In genomic region chr1:221963742-221964141, GRCh38 we compare ENCODE assay signal across 19 cellular contexts.
DNase-seq lines count a peak whose midpoint lies in the region; ATAC-seq, FAIRE-seq and TF ChIP-seq lines count a peak whose summit lies in the region.
"Had no signal": no experiment of that assay in that cellular context is flagged by ENCODE, and none has a peak within 500 bp of the region (broad histone marks: within the 10 kb centered on the region; RNA-seq: fewer than 3 reads in every experiment).

No MANE protein-coding gene starts in this region.

- TF ChIP-seq POLR2A in IMR-90 (IDR thresholded peaks at IDR 0.05; ENCODE audit: low read depth, low read length) = no peak
- no peak for TF ChIP-seq POLR2A in GM12878 (IDR thresholded peaks at IDR 0.05; ENCODE audit: low read depth, low read length)

- POLR2A ChIA-PET in IMR-90 (lab: Charles Lee; ENCODE audit: unreplicated experiment) = no interaction called here
- POLR2A ChIA-PET in GM12878 (lab: Charles Lee) = interaction anchor here (0.7 kb wide), 1 partner anchor 31 kb away, joined by 6 read pairs; no protein-coding TSS in a partner anchor

- H3K4me2 ChIP-seq in IMR-90 (ENCODE audit: low read depth, low read length) (no peak overlapping the region), GM12878 (ENCODE audit: control insufficient read depth, insufficient read depth) (no peak overlapping the region), trophoblast cell (ENCODE audit: low read length) (no peak overlapping the region)

- H4K91ac ChIP-seq in IMR-90 (ENCODE audit: insufficient read depth, low read depth, low read length) (no peak overlapping the region), trophoblast cell (ENCODE audit: low read depth, low read length) (no peak overlapping the region)

- H4K20me1 ChIP-seq in IMR-90 (ENCODE audit: insufficient read depth, low read length) (no peaks in the 10 kb centered on the region), GM12878 (ENCODE audit: control insufficient read depth, insufficient read depth) (no peaks in the 10 kb centered on the region)

- dilution Hi-C loops in IMR-90 (cut with HindIII; ENCODE audit: low sequenced_read_pairs, unreplicated experiment) = no loop called here

- H2AK9ac ChIP-seq in IMR-90 (replicated peaks; ENCODE audit: low read depth, low read length, poor library complexity) = no peak overlapping the region

- 0 out of 2 replicates have a peak overlapping the region, but pooled peaks have one; percentile 21 for H2BK20ac ChIP-seq in IMR-90 (ENCODE audit: low read depth, low read length)

- WGBS in IMR-90 (ENCODE audit: extremely low coverage in 2 of 2, insufficient read length in 1 of 2), 2 experiments = no CpG with 5 or more reads among the region's 1 CpG
- WGBS in GM12878 (ENCODE audit: insufficient coverage, insufficient replicate concordance, low lambda C conversion rate, missing lambda C conversion rate) = 86% methylated on average over 1 of the region's 1 CpG
- WGBS in trophoblast cell (ENCODE audit: extremely low coverage, insufficient coverage, insufficient read length) = no CpG with 5 or more reads among the region's 1 CpG

- CTCF ChIA-PET in IMR-90 (lab: Yijun Ruan, JAX) (no interaction called here), GM12878 (lab: Yijun Ruan, JAX) (interaction anchor here (0.6 kb wide), 1 partner anchor 634 kb away, joined by 3 read pairs; no protein-coding TSS in a partner anchor)

- H3K27ac ChIP-seq in IMR-90 (ENCODE audit: insufficient read depth, low read length) (no peak overlapping the region), GM12878 (ENCODE audit: control insufficient read depth, insufficient read depth) (no peak overlapping the region), trophoblast cell (ENCODE audit: low read depth, low read length) (no peak overlapping the region)
- H3K27ac ChIP-seq: SK-N-MC had no signal

- H2BK15ac ChIP-seq in IMR-90 (ENCODE audit: low read depth, low read length) = no peak overlapping the region

- H4K8ac ChIP-seq in IMR-90 (ENCODE audit: low read depth in 2 of 2, low read length in 2 of 2) = 0 out of 4 replicates have a peak overlapping the region, but pooled peaks of 1 of the 2 experiments have one; percentile 40
- H4K8ac ChIP-seq in trophoblast cell (ENCODE audit: low read depth, low read length) = no peak overlapping the region

- no peak overlapping the region for H4K5ac ChIP-seq in IMR-90 (ENCODE audit: low read depth, low read length)

- TF ChIP-seq CTCF in AG10803 (conservative IDR thresholded peaks at IDR 0.05; ENCODE audit: low read length) (no peak), IMR-90 (conservative IDR thresholded peaks at IDR 0.05; ENCODE audit: low read depth, low read length) (no peak), GM12878 (IDR thresholded peaks at IDR 0.05 in 2 of 3, conservative IDR thresholded peaks at IDR 0.05 in 1 of 3; ENCODE audit: control insufficient read depth in 2 of 3, extremely low read depth in 1 of 3, insufficient read depth in 1 of 3, low read depth in 3 of 3, low read length in 3 of 3) (no peak)

- no peak for TF ChIP-seq RAD21 in IMR-90 (IDR thresholded peaks at IDR 0.05; ENCODE audit: low read length)
- TF ChIP-seq RAD21 in GM12878 (IDR thresholded peaks at IDR 0.05; ENCODE audit: insufficient read depth, low read depth, low read length) = no peak

- DNase-seq in AG10803 (ENCODE audit: low read depth) = peak; percentile 23
- no peak for DNase-seq in IMR-90
- no peak for DNase-seq in GM12878 (ENCODE audit: low read depth, low spot score)
- no peak for DNase-seq in trophoblast cell
- DNase-seq in CD1c-positive myeloid dendritic cell (ENCODE audit: extremely low spot score) = no peak
- DNase-seq in NCI-H128 (lab: John Stamatoyannopoulos, UW; ENCODE audit: unreplicated experiment) = no peak
- DNase-seq: AML-193; Caco-2; CD4-positive, CD25-positive, alpha-beta regulatory T cell; DMS153; EL; NCI-H146; NCI-H2081; NCI-H748 treated with DMSO at 0.1 percent for 48 hours; Right ventricle myocardium superior had no signal

- H3K4me3 ChIP-seq in AG10803 (ENCODE audit: low read length) (no peak overlapping the region), IMR-90 (ENCODE audit: insufficient read depth, low read depth, low read length) (no peak overlapping the region), GM12878 (no peak overlapping the region), trophoblast cell (ENCODE audit: low read depth, low read length) (no peak overlapping the region)
- H3K4me3 ChIP-seq: K562, SK-N-MC had no signal

- H2AK5ac ChIP-seq in IMR-90 (ENCODE audit: low read depth, low read length) = no peak overlapping the region
- H2AK5ac ChIP-seq in trophoblast cell (ENCODE audit: low read length) = no peak overlapping the region

- no peak overlapping the region for H2BK12ac ChIP-seq in trophoblast cell (ENCODE audit: low read length)

- intact Hi-C loops in IMR-90 (cut with micrococcal nuclease) = no loop called here
- intact Hi-C loops in GM12878 (cut with micrococcal nuclease; ENCODE audit: unreplicated experiment) = no loop called here

- no peak overlapping the region for H3K56ac ChIP-seq in IMR-90 (ENCODE audit: extremely low read depth, insufficient read depth, low read length)

- peaks cover 8% of the 10 kb centered on the region; the same call in 1 of the 2 replicates for H3K9me1 ChIP-seq in IMR-90 (ENCODE audit: insufficient read depth, low read length)

- H3K9ac ChIP-seq in IMR-90 (ENCODE audit: low read depth, low read length) = no peak overlapping the region
- no peak overlapping the region for H3K9ac ChIP-seq in GM12878 (ENCODE audit: control insufficient read depth, insufficient read depth, low read length)
- H3K9ac ChIP-seq in trophoblast cell (ENCODE audit: low read length) = no peak overlapping the region

- TF ChIP-seq EP300 in GM12878 (IDR thresholded peaks at IDR 0.05; ENCODE audit: borderline replicate concordance in 1 of 2, control insufficient read depth in 1 of 2, low read depth in 2 of 2, low read length in 2 of 2) = no peak

- H3K27me3 ChIP-seq in IMR-90 (ENCODE audit: control insufficient read depth, insufficient read depth, low read length) (no peaks in the 10 kb centered on the region), GM12878 (replicated peaks in 1 of 2; ENCODE audit: control insufficient read depth in 2 of 2, insufficient read depth in 2 of 2, low read length in 1 of 2) (no peaks in the 10 kb centered on the region), trophoblast cell (ENCODE audit: insufficient read depth, low read length) (no peaks in the 10 kb centered on the region)

- H3K4ac ChIP-seq in IMR-90 (ENCODE audit: low read depth, low read length) (no peak overlapping the region; the same call in 1 of the 2 replicates), trophoblast cell (ENCODE audit: low read depth, low read length) (no peak overlapping the region)

- H3K36me3 ChIP-seq in IMR-90 (ENCODE audit: control insufficient read depth, insufficient read depth, low read length) (no peaks in the 10 kb centered on the region), GM12878 (ENCODE audit: control insufficient read depth in 2 of 2, insufficient read depth in 2 of 2, low read length in 1 of 2) (no peaks in the 10 kb centered on the region), trophoblast cell (ENCODE audit: control insufficient read depth in 1 of 2, insufficient read depth in 2 of 2, low read length in 2 of 2) (no peaks in the 10 kb centered on the region)

- H2AFZ ChIP-seq in IMR-90 (replicated peaks; ENCODE audit: low read length, poor library complexity) = no peak overlapping the region
- H2AFZ ChIP-seq in GM12878 (ENCODE audit: control insufficient read depth, low read depth, low read length) = no peak overlapping the region
- H2AFZ ChIP-seq in trophoblast cell (ENCODE audit: insufficient read depth, low read length, poor library complexity) = no peak overlapping the region

- H2BK120ac ChIP-seq in IMR-90 (ENCODE audit: low read depth, low read length) = peak overlapping the region; percentile 35
- peak overlapping the region; percentile 43 for H2BK120ac ChIP-seq in trophoblast cell (ENCODE audit: insufficient read depth, low read length, poor library complexity)

- no peak for ATAC-seq in IMR-90 (ENCODE audit: low read depth)
- peak; percentile 18; the same call in 2 of the 3 replicates for ATAC-seq in GM12878
- ATAC-seq in GM19395 (IDR thresholded peaks at IDR 0.05; ENCODE audit: unreplicated experiment) = no peak
- ATAC-seq: K562 had no signal

- no peak overlapping the region for H3K23ac ChIP-seq in IMR-90 (ENCODE audit: low read depth, low read length)
- H3K23ac ChIP-seq in trophoblast cell (ENCODE audit: low read length) = no peak overlapping the region

- no peak for FAIRE-seq in GM12878 (lab: Jason Lieb, UNC)
- FAIRE-seq: A204.1, K562 had no signal

- no peak overlapping the region for H3K14ac ChIP-seq in IMR-90 (replicated peaks; ENCODE audit: low read depth, low read length)
- no peak overlapping the region for H3K14ac ChIP-seq in trophoblast cell (ENCODE audit: low read length)

- H3K18ac ChIP-seq in IMR-90 (ENCODE audit: low read depth, low read length) = no peak overlapping the region
- H3K18ac ChIP-seq in trophoblast cell (ENCODE audit: low read length) = no peak overlapping the region

- SMC1A ChIA-PET in GM12878 (lab: Charles Lee; ENCODE audit: uncharacterized antibody, unreplicated experiment) = interaction anchor here (0.8 kb wide), 1 partner anchor 45 kb away, joined by 3 read pairs; no protein-coding TSS in a partner anchor

- H3K4me1 ChIP-seq in IMR-90 (ENCODE audit: control insufficient read depth, insufficient read depth, low read length) = peaks cover 11% of the 10 kb centered on the region
- H3K4me1 ChIP-seq in GM12878 (ENCODE audit: control insufficient read depth, insufficient read depth, low read length) = no peaks in the 10 kb centered on the region; the same call in 1 of the 2 replicates
- peaks cover 6 to 7% of the 10 kb centered on the region in 2 experiments for H3K4me1 ChIP-seq in trophoblast cell (ENCODE audit: control insufficient read depth in 1 of 2, insufficient read depth in 2 of 2, low read length in 2 of 2)
- H3K4me1 ChIP-seq: Caco-2 had no signal

- no peaks in the 10 kb centered on the region for H3K79me1 ChIP-seq in IMR-90 (ENCODE audit: low read depth in 1 of 2, low read length in 2 of 2)
- H3K79me1 ChIP-seq in trophoblast cell (ENCODE audit: low read length) = peaks cover 23% of the 10 kb centered on the region

- RAD21 ChIA-PET in GM12878 (lab: Charles Lee; ENCODE audit: unreplicated experiment) = interaction anchor here (0.7 kb wide), 1 partner anchor 25 kb away, joined by 3 read pairs; no protein-coding TSS in a partner anchor

- H2BK5ac ChIP-seq in IMR-90 (ENCODE audit: low read depth, low read length, poor library complexity, severe bottlenecking) (no peak overlapping the region), trophoblast cell (ENCODE audit: low read depth, low read length, poor library complexity) (no peak overlapping the region)

- in situ Hi-C loops in IMR-90 (cut with MboI; ENCODE audit: low sequenced_read_pairs) (no loop called here), GM12878 (cut with MboI) (no loop called here)

- no peaks in the 10 kb centered on the region for H3K9me3 ChIP-seq in IMR-90 (ENCODE audit: control insufficient read depth, insufficient read depth, low read length)
- no peaks in the 10 kb centered on the region for H3K9me3 ChIP-seq in GM12878 (replicated peaks; ENCODE audit: control insufficient read depth, insufficient read depth, low read length)
- no peaks in the 10 kb centered on the region for H3K9me3 ChIP-seq in trophoblast cell (ENCODE audit: insufficient read depth, low read depth, low read length)
- H3K9me3 ChIP-seq: Caco-2 had no signal

- H4K12ac ChIP-seq in trophoblast cell (ENCODE audit: low read depth, low read length) = no peak overlapping the region

- BruUV-seq in IMR-90 (replicated peaks; lab: Mats Ljungman, UMichigan) (no TSS peak), GM12878 (replicated peaks; lab: Mats Ljungman, UMichigan) (no TSS peak)

- H3K79me2 ChIP-seq in GM12878 (ENCODE audit: control insufficient read depth, insufficient read depth, low read length) = no peaks in the 10 kb centered on the region
- peaks cover under 1% of the 10 kb centered on the region for H3K79me2 ChIP-seq in trophoblast cell (ENCODE audit: control insufficient read depth, insufficient read depth, low read length, poor library complexity)
